ENCODE assay signal across 22 cellular contexts in the genomic region with DNA sequence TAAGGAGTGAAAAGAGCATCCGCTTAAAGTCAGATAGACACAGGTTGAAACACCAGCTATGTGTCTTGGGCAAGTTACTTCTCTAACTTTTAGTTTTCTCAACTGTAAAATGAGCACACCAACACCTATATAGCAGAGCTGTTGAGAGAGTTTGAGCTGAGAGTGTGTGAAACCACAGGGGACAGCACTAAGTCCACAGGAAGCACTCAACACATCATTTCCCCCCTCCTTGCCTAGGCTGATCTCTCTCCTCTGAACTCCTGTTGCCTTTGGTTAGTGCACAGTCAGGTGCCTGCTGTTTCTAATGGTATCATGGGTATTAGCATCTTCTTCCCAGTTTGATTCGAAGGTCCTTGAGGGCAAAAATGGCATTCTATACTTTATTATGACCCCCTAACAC.
DNase-seq lines count a peak whose midpoint lies in the region; ATAC-seq, FAIRE-seq and TF ChIP-seq lines count a peak whose summit lies in the region.
"Had no signal": no experiment of that assay in that cellular context is flagged by ENCODE, and none has a peak within 500 bp of the region (broad histone marks: within the 10 kb centered on the region; RNA-seq: fewer than 3 reads in every experiment).

No MANE protein-coding gene starts in this region.

- H3K4me1 ChIP-seq in cardiac muscle cell (ENCODE audit: low read depth) (peaks cover 36% of the 10 kb centered on the region), heart right ventricle (peaks cover 10 to 62% (median 39%) of the 10 kb centered on the region in 9 donors)

- TF ChIP-seq CTCF in cardiac muscle cell (IDR thresholded peaks at IDR 0.05; ENCODE audit: low read depth, low read length) = no peak
- TF ChIP-seq CTCF in heart right ventricle (IDR thresholded peaks at IDR 0.05) = no peak

- ATAC-seq in heart right ventricle (no peak), HG02885 (IDR thresholded peaks at IDR 0.05; ENCODE audit: poor library complexity, unreplicated experiment) (peak; percentile 57), memory B cell (ENCODE audit: low read depth) (no peak), GM21576 (IDR thresholded peaks at IDR 0.05; ENCODE audit: unreplicated experiment) (no peak)
- ATAC-seq: GM23338, HepG2, left cardiac atrium, Panc1 had no signal

- WGBS in heart right ventricle, 2 donors = 91 to 99% methylated on average over 2 of the region's 2 CpGs

- FAIRE-seq in RCC 7860 (lab: Jason Lieb, UNC) = no peak
- FAIRE-seq: GM19239, HepG2 had no signal

- H3K4me3 ChIP-seq in cardiac muscle cell = no peak overlapping the region
- no peak overlapping the region for H3K4me3 ChIP-seq in heart right ventricle
- H3K4me3 ChIP-seq: GM23338, smooth muscle cell had no signal

- no peaks in the 10 kb centered on the region for H3K27me3 Mint-ChIP-seq in memory B cell
- H3K27me3 Mint-ChIP-seq: activated naive CD8-positive, alpha-beta T cell; activated T-cell treated with anti-CD3 and anti-CD28 coated beads, Interleukin-2, amount 50 U/mL, for 24 hours had no signal

- H3K27ac ChIP-seq in cardiac muscle cell = peak overlapping the region; percentile 96
- H3K27ac ChIP-seq in heart right ventricle = peak overlapping the region in 4 of 10 donors; percentile 69 to 90 (median 79)
- H3K27ac ChIP-seq in substantia nigra (ENCODE audit: low read depth, low read length, poor library complexity, severe bottlenecking) = no peak overlapping the region

- no peak for DNase-seq in cardiac muscle cell (ENCODE audit: low read depth in 1 of 2, low spot score in 1 of 2)
- DNase-seq in heart right ventricle = no peak
- no peak for DNase-seq in memory B cell (ENCODE audit: low spot score in 2 of 2)
- DNase-seq in RCC 7860 (ENCODE audit: low spot score) = no peak
- DNase-seq in substantia nigra (lab: John Stamatoyannopoulos, UW) = no peak
- DNase-seq: activated T-cell treated with anti-CD3 and anti-CD28 coated beads, Interleukin-2, amount 50 U/mL, for 24 hours; Calu3; left cardiac atrium; NCI-H1092; NCI-H187; NCI-H2171 treated with DMSO at 0.1 percent for 48 hours; NCI-H524 treated with DMSO at 0.1 percent for 48 hours; stimulated activated CD4-positive, alpha-beta T cell treated with anti-CD3 and anti-CD28 coated beads, Interleukin-2, amount 100 ng/mL, for 24 hours had no signal

- H3K4me3 Mint-ChIP-seq in memory B cell = peak overlapping the region; percentile 31
- H3K4me3 Mint-ChIP-seq: activated naive CD8-positive, alpha-beta T cell; activated T-cell treated with anti-CD3 and anti-CD28 coated beads, Interleukin-2, amount 50 U/mL, for 24 hours; CD14-positive monocyte; GM23338 had no signal

- H3K36me3 Mint-ChIP-seq in memory B cell = peaks cover 9% of the 10 kb centered on the region
- H3K36me3 Mint-ChIP-seq: CD14-positive monocyte had no signal

- H3K36me3 ChIP-seq in cardiac muscle cell (no peaks in the 10 kb centered on the region), heart right ventricle (peaks cover 0 to 11% (median 0%) of the 10 kb centered on the region in 9 donors)

- H3K27ac Mint-ChIP-seq in memory B cell = peak overlapping the region; percentile 64
- H3K27ac Mint-ChIP-seq: activated naive CD8-positive, alpha-beta T cell; activated T-cell treated with anti-CD3 and anti-CD28 coated beads, Interleukin-2, amount 50 U/mL, for 24 hours; CD14-positive monocyte; GM23338 had no signal

- peaks cover 59% of the 10 kb centered on the region for H3K4me1 Mint-ChIP-seq in memory B cell

- H3K9me3 ChIP-seq in cardiac muscle cell (ENCODE audit: low read depth) = no peaks in the 10 kb centered on the region
- no peaks in the 10 kb centered on the region for H3K9me3 ChIP-seq in heart right ventricle

- no peaks in the 10 kb centered on the region for H3K9me3 Mint-ChIP-seq in memory B cell
- H3K9me3 Mint-ChIP-seq: activated T-cell treated with anti-CD3 and anti-CD28 coated beads, Interleukin-2, amount 50 U/mL, for 24 hours; CD14-positive monocyte; GM23338 had no signal

- intact Hi-C loops in heart right ventricle (cut with DNase I) = loop anchor here in 3 of 10 donors (5.0 to 10.0 kb wide), 3 partner anchors 95 to 188 kb away; a partner anchor contains a TSS

- H3K27me3 ChIP-seq in cardiac muscle cell = no peaks in the 10 kb centered on the region
- H3K27me3 ChIP-seq in heart right ventricle = no peaks in the 10 kb centered on the region
